1 cellular context compared by ENCODE assay signal in the genomic region with DNA sequence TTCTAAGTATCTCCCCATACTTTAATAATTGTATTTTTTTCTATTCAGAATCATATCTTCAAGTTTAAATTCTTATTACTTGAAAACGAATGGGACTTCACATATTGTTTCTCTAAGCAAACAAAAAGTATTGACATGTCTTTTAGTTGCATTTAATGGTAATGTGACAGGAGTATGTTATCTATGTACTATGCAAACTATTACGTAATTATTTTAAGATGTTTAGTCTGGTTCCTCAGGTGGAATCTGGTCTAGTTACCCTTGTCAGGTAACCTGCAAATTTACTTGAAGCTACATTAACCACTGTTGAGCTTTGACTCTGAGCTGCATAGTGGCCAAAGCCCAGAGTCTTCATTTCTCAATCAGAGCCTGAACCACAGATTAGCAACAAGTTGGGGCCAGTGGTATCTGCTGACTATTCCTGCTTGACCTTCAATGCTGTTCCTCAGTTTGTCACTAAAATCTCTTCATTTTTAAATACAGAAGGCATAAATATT.
TF ChIP-seq lines count a peak whose summit lies in the region.

No MANE protein-coding gene starts in this region.

TF ChIP-seq in HepG2, 621 proteins besides CTCF, POLR2A, EP300 and RAD21 (continued from another document):
- TF ChIP-seq, protein P1, sequence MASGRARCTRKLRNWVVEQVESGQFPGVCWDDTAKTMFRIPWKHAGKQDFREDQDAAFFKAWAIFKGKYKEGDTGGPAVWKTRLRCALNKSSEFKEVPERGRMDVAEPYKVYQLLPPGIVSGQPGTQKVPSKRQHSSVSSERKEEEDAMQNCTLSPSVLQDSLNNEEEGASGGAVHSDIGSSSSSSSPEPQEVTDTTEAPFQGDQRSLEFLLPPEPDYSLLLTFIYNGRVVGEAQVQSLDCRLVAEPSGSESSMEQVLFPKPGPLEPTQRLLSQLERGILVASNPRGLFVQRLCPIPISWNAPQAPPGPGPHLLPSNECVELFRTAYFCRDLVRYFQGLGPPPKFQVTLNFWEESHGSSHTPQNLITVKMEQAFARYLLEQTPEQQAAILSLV (CRISPR knock-in tag; IDR thresholded peaks at IDR 0.05; ENCODE audit: borderline replicate concordance), result no peak
- no peak for TF ChIP-seq ZNF567 (CRISPR knock-in tag; IDR thresholded peaks at IDR 0.05; ENCODE audit: borderline replicate concordance)
- TF ChIP-seq ZNF329 (CRISPR knock-in tag; IDR thresholded peaks at IDR 0.05; ENCODE audit: low read depth), result no peak
- no peak for TF ChIP-seq ZNF326 (CRISPR knock-in tag; IDR thresholded peaks at IDR 0.05; ENCODE audit: borderline replicate concordance)
- no peak for TF ChIP-seq JUND (CRISPR knock-in tag; IDR thresholded peaks at IDR 0.05)
- TF ChIP-seq TGIF2 (CRISPR knock-in tag; IDR thresholded peaks at IDR 0.05), result no peak
- TF ChIP-seq CHD4 (IDR thresholded peaks at IDR 0.05; ENCODE audit: borderline replicate concordance, low read length), result no peak
